19 cellular contexts compared by ENCODE assay signal in the genomic region with DNA sequence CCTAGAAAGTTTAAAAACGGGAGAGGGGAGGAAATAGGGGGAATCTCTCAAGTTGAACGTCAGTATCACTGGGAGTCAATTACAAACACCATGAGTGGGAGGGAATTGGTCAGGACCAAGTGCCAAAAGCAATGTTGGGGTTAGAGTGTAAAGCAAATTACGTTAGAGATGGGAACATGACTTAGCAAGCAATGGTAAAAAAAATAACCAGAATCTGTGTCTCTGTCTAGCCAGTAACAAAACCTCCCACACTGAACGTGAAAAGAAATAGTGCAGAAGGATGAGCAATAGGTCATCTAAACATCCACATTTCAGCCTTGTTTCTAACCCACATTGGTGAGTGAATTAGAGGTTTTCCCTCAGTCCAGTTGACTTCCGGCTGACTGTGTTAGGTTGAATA.
"Had no signal": no experiment of that assay in that cellular context is flagged by ENCODE, and none has a peak within 500 bp of the region (broad histone marks: within the 10 kb centered on the region; RNA-seq: fewer than 3 reads in every experiment).

No MANE protein-coding gene starts in this region.

- H3K4me1 ChIP-seq: testis had no signal

- H3K4me1 Mint-ChIP-seq: memory B cell had no signal

- H3K27me3 ChIP-seq: dorsolateral prefrontal cortex, gastroesophageal sphincter, heart left ventricle, testis had no signal

- H3K9me3 ChIP-seq: gastroesophageal sphincter, heart left ventricle, stomach, testis had no signal

- H3K4me3 ChIP-seq: dorsolateral prefrontal cortex, gastroesophageal sphincter, heart left ventricle, stomach, testis had no signal

- H3K9me3 Mint-ChIP-seq: activated T-cell treated with anti-CD3 and anti-CD28 coated beads, Interleukin-2, amount 50 U/mL, for 72 hours; T-cell had no signal

- H3K36me3 ChIP-seq: gastroesophageal sphincter, heart left ventricle, stomach had no signal

- H3K27ac ChIP-seq: dorsolateral prefrontal cortex, gastroesophageal sphincter, heart left ventricle, stomach had no signal

- H3K27me3 Mint-ChIP-seq: type B pancreatic cell had no signal

- DNase-seq: activated B cell treated with CpG ODN at 0.5 μM for 24 hours; activated CD4-positive, alpha-beta T cell treated with anti-CD3 and anti-CD28 coated beads for 4 hours; activated CD8-positive, alpha-beta memory T cell treated with anti-CD3 and anti-CD28 coated beads, Interleukin-2, amount 50 U/mL, for 4 hours; activated effector memory CD4-positive, alpha-beta T cell treated with anti-CD3 and anti-CD28 coated beads, Interleukin-2, amount 50 U/mL, for 16 hours; activated naive CD4-positive, alpha-beta T cell treated with anti-CD3 and anti-CD28 coated beads, Interleukin-2, amount 50 U/mL, for 16 hours; activated T-cell treated with anti-CD3 and anti-CD28 coated beads, Interleukin-2, amount 50 U/mL, for 72 hours; caudate nucleus; dorsolateral prefrontal cortex; heart left ventricle; naive thymus-derived CD4-positive, alpha-beta T cell; retina; stimulated activated CD4-positive, alpha-beta T cell treated with anti-CD3 and anti-CD28 coated beads, Interleukin-2, amount 100 ng/mL, for 48 hours; stomach; T-cell; testis had no signal

- H3K36me3 Mint-ChIP-seq: memory B cell, T-cell had no signal

- H3K4me3 Mint-ChIP-seq: activated B cell treated with CpG ODN at 0.5 μM for 24 hours; activated T-cell treated with anti-CD3 and anti-CD28 coated beads, Interleukin-2, amount 50 U/mL, for 72 hours; memory B cell; naive thymus-derived CD4-positive, alpha-beta T cell; T-cell; type B pancreatic cell had no signal

- ATAC-seq: activated T-cell treated with anti-CD3 and anti-CD28 coated beads, Interleukin-2, amount 50 U/mL, for 72 hours; gastroesophageal sphincter; naive thymus-derived CD4-positive, alpha-beta T cell; SK-N-SH treated with all-trans-retinoic acid at 6 μM for 48 hours; T-cell had no signal

- H3K27ac Mint-ChIP-seq: activated B cell treated with CpG ODN at 0.5 μM for 24 hours; activated T-cell treated with anti-CD3 and anti-CD28 coated beads, Interleukin-2, amount 50 U/mL, for 72 hours; memory B cell; T-cell; type B pancreatic cell had no signal
